Comparison of ENCODE assay signal across 16 cellular contexts in genomic region chr16:15636392-15636873, GRCh38. TPM values are rescaled to one million over a fixed set of nuclear protein-coding genes. Genes with fewer than 3 reads are reported as not detected.
DNase-seq lines count a peak whose midpoint lies in the region; ATAC-seq and TF ChIP-seq lines count a peak whose summit lies in the region.
"Had no signal": no experiment of that assay in that cellular context is flagged by ENCODE, and none has a peak within 500 bp of the region (broad histone marks: within the 10 kb centered on the region; RNA-seq: fewer than 3 reads in every experiment).

No MANE protein-coding gene starts in this region.

- H3K4me1 ChIP-seq in Karpas-422 (ENCODE audit: low read length) = peaks cover 58% of the 10 kb centered on the region
- H3K4me1 ChIP-seq in testis = no peaks in the 10 kb centered on the region

- H3K27me3 Mint-ChIP-seq in activated T-cell treated with anti-CD3 and anti-CD28 coated beads, Interleukin-2, amount 50 U/mL, for 72 hours (ENCODE audit: low read depth) = no peaks in the 10 kb centered on the region
- H3K27me3 Mint-ChIP-seq in dendritic cell treated with granulocyte-macrophage colony-stimulating factor and Interleukin-4, amounts not matched to agents 40 ng/mL and 50 ng/mL, for 4 days = no peaks in the 10 kb centered on the region
- H3K27me3 Mint-ChIP-seq in stimulated activated naive CD8-positive, alpha-beta T cell treated with anti-CD3 and anti-CD28 coated beads, Interleukin-15, amount 100 ng/mL, for 72 hours = no peaks in the 10 kb centered on the region

- H2AFZ ChIP-seq in Karpas-422 (ENCODE audit: low read length) = no peak overlapping the region

- peaks cover 22 to 49% of the 10 kb centered on the region in 2 donors for H3K36me3 Mint-ChIP-seq in activated T-cell treated with anti-CD3 and anti-CD28 coated beads, Interleukin-2, amount 50 U/mL, for 72 hours (ENCODE audit: insufficient read depth in 2 of 2)
- H3K36me3 Mint-ChIP-seq in dendritic cell treated with granulocyte-macrophage colony-stimulating factor and Interleukin-4, amounts not matched to agents 40 ng/mL and 50 ng/mL, for 4 days (ENCODE audit: low read depth) = peaks cover 90% of the 10 kb centered on the region

- H3K9me3 ChIP-seq in Karpas-422 (ENCODE audit: low read length) (no peaks in the 10 kb centered on the region), testis (no peaks in the 10 kb centered on the region)
- H3K9me3 ChIP-seq: right lobe of liver, SJCRH30, upper lobe of left lung had no signal

- no peak overlapping the region for H3K4me2 ChIP-seq in Karpas-422 (ENCODE audit: low read depth, low read length, poor library complexity, severe bottlenecking)

- H3K27me3 ChIP-seq in Karpas-422 (ENCODE audit: low read length) (no peaks in the 10 kb centered on the region), testis (no peaks in the 10 kb centered on the region)
- H3K27me3 ChIP-seq: foreskin keratinocyte, right lobe of liver, SJCRH30, upper lobe of left lung had no signal

- H3K27ac Mint-ChIP-seq in activated T-cell treated with anti-CD3 and anti-CD28 coated beads, Interleukin-2, amount 50 U/mL, for 72 hours = peak overlapping the region; percentile 100
- H3K27ac Mint-ChIP-seq in dendritic cell treated with granulocyte-macrophage colony-stimulating factor and Interleukin-4, amounts not matched to agents 40 ng/mL and 50 ng/mL, for 4 days = peak overlapping the region; percentile 84
- H3K27ac Mint-ChIP-seq in stimulated activated naive CD8-positive, alpha-beta T cell treated with anti-CD3 and anti-CD28 coated beads, Interleukin-15, amount 100 ng/mL, for 72 hours = peak overlapping the region; percentile 98
- H3K27ac Mint-ChIP-seq: nephron had no signal

- no peak for TF ChIP-seq CTCF in testis (IDR thresholded peaks at IDR 0.05)

- H3K36me3 ChIP-seq in Karpas-422 (ENCODE audit: insufficient read depth, low read length) (peaks cover 56% of the 10 kb centered on the region), testis (ENCODE audit: low read depth, missing control alignments) (peaks cover 7% of the 10 kb centered on the region)

- intact Hi-C loops in dendritic cell treated with granulocyte-macrophage colony-stimulating factor and Interleukin-4, amounts not matched to agents 40 ng/mL and 50 ng/mL, for 4 days (cut with micrococcal nuclease) = no loop called here
- intact Hi-C loops in testis (cut with DNase I; ENCODE audit: low total_unique reads) = no loop called here

- H3K79me2 ChIP-seq in Karpas-422 (ENCODE audit: low read length) = peaks cover 41% of the 10 kb centered on the region

- no peaks in the 10 kb centered on the region for H3K9me2 ChIP-seq in Karpas-422 (replicated peaks; ENCODE audit: insufficient read depth, low read length)

- H3K4me3 ChIP-seq in Karpas-422 (ENCODE audit: low read length) = no peak overlapping the region
- no peak overlapping the region for H3K4me3 ChIP-seq in testis
- H3K4me3 ChIP-seq: right lobe of liver, SJCRH30, upper lobe of left lung had no signal

- H3K9ac ChIP-seq in Karpas-422 (ENCODE audit: low read length) = no peak overlapping the region

- TF ChIP-seq POLR2A in testis (IDR thresholded peaks at IDR 0.05) = no peak

- H4K20me1 ChIP-seq in Karpas-422 (ENCODE audit: insufficient read depth, low read depth, low read length) = no peaks in the 10 kb centered on the region

- H3K27ac ChIP-seq in Karpas-422 (ENCODE audit: low read length) (peak overlapping the region; percentile 62), testis (no peak overlapping the region)
- H3K27ac ChIP-seq: foreskin keratinocyte, right lobe of liver, SJCRH30, VCaP had no signal

- peaks cover 72% of the 10 kb centered on the region for H3K4me1 Mint-ChIP-seq in activated T-cell treated with anti-CD3 and anti-CD28 coated beads, Interleukin-2, amount 50 U/mL, for 72 hours (ENCODE audit: low read depth)
- H3K4me1 Mint-ChIP-seq in dendritic cell treated with granulocyte-macrophage colony-stimulating factor and Interleukin-4, amounts not matched to agents 40 ng/mL and 50 ng/mL, for 4 days (ENCODE audit: low read depth) = peaks cover 57% of the 10 kb centered on the region
- H3K4me1 Mint-ChIP-seq in stimulated activated naive CD8-positive, alpha-beta T cell treated with anti-CD3 and anti-CD28 coated beads, Interleukin-15, amount 100 ng/mL, for 72 hours = peaks cover 89% of the 10 kb centered on the region

- peak; percentile 54 to 60 for ATAC-seq in activated T-cell treated with anti-CD3 and anti-CD28 coated beads, Interleukin-2, amount 50 U/mL, for 72 hours (replicated peaks in 1 of 2)
- peak; percentile 88 for ATAC-seq in stimulated activated naive CD8-positive, alpha-beta T cell treated with anti-CD3 and anti-CD28 coated beads, Interleukin-15, amount 100 ng/mL, for 72 hours
- ATAC-seq in GM19395 (IDR thresholded peaks at IDR 0.05; ENCODE audit: unreplicated experiment) = no peak
- ATAC-seq: foreskin keratinocyte had no signal

- H3K9me3 Mint-ChIP-seq in activated T-cell treated with anti-CD3 and anti-CD28 coated beads, Interleukin-2, amount 50 U/mL, for 72 hours = no peaks in the 10 kb centered on the region
- no peaks in the 10 kb centered on the region for H3K9me3 Mint-ChIP-seq in dendritic cell treated with granulocyte-macrophage colony-stimulating factor and Interleukin-4, amounts not matched to agents 40 ng/mL and 50 ng/mL, for 4 days
- no peaks in the 10 kb centered on the region for H3K9me3 Mint-ChIP-seq in stimulated activated naive CD8-positive, alpha-beta T cell treated with anti-CD3 and anti-CD28 coated beads, Interleukin-15, amount 100 ng/mL, for 72 hours
- H3K9me3 Mint-ChIP-seq: nephron had no signal

- H3K4me3 Mint-ChIP-seq in activated T-cell treated with anti-CD3 and anti-CD28 coated beads, Interleukin-2, amount 50 U/mL, for 72 hours = peak overlapping the region; percentile 75 to 93
- H3K4me3 Mint-ChIP-seq in dendritic cell treated with granulocyte-macrophage colony-stimulating factor and Interleukin-4, amounts not matched to agents 40 ng/mL and 50 ng/mL, for 4 days = no peak overlapping the region
- H3K4me3 Mint-ChIP-seq in stimulated activated naive CD8-positive, alpha-beta T cell treated with anti-CD3 and anti-CD28 coated beads, Interleukin-15, amount 100 ng/mL, for 72 hours = peak overlapping the region; percentile 59 to 77
- H3K4me3 Mint-ChIP-seq: nephron had no signal

- DNase-seq in activated T-cell treated with anti-CD3 and anti-CD28 coated beads, Interleukin-2, amount 50 U/mL, for 72 hours = peak in 1 of 2 donors; percentile 22
- DNase-seq in activated T-cell treated with anti-CD3 and anti-CD28 coated beads, Interleukin-2, amount 50 U/mL, for 1 hour = no peak
- DNase-seq in Karpas-422 (no peak), NCI-H1092 treated with DMSO at 0.1 percent for 48 hours (lab: John Stamatoyannopoulos, UW) (no peak), testis (no peak)
- DNase-seq in stimulated activated naive CD8-positive, alpha-beta T cell treated with anti-CD3 and anti-CD28 coated beads, Interleukin-15, amount 100 ng/mL, for 72 hours = peak; percentile 30 to 43
- DNase-seq: foreskin keratinocyte, NCI-H1436, NCI-H774, right lobe of liver, SJCRH30, upper lobe of left lung had no signal

RNA-seq across cellular contexts. Expression of gene MARF1, which starts 6.5 kb away (rescaled TPM):
- 10 to 100 TPM; 74.3 TPM for total RNA-seq in activated T-cell treated with anti-CD3 and anti-CD28 coated beads, Interleukin-2, amount 50 U/mL, for 72 hours
- total RNA-seq in Karpas-422 (2014; rRNA removed; shearing (Covaris generic); ENCODE audit: low replicate concordance) = 58.6 and 73.1 TPM in 2 replicates
- total RNA-seq in testis = 10 to 100 TPM; 49.7 to 57.9 TPM
- 30.9 TPM for polyA plus RNA-seq in testis (ENCODE audit: insufficient read depth, low read depth, low replicate concordance)

RNA-seq across cellular contexts. Expression of gene NDE1, which starts 13.6 kb away (rescaled TPM):
- total RNA-seq in activated T-cell treated with anti-CD3 and anti-CD28 coated beads, Interleukin-2, amount 50 U/mL, for 72 hours = 100 to 1,000 TPM; 106 to 122 TPM
- 39.4 and 63.0 TPM in 2 replicates for total RNA-seq in Karpas-422 (2014; rRNA removed; shearing (Covaris generic); ENCODE audit: low replicate concordance)
- total RNA-seq in testis = 10 to 100 TPM; 51.6 to 84.3 TPM
- polyA plus RNA-seq in testis (ENCODE audit: insufficient read depth, low read depth, low replicate concordance) = 45.2 TPM

Comparison
In these comparisons a context has a peak if more than half of its experiments do, and no peak if none do; other contexts are left out.
1. DNase-seq: peak in stimulated activated naive CD8-positive, alpha-beta T cell treated with anti-CD3 and anti-CD28 coated beads, Interleukin-15, amount 100 ng/mL, for 72 hours (2 of 2); none in activated T-cell treated with anti-CD3 and anti-CD28 coated beads, Interleukin-2, amount 50 U/mL, for 1 hour (single experiment), Karpas-422 (single experiment), NCI-H1092 treated with DMSO at 0.1 percent for 48 hours (single experiment) and testis (single experiment).
2. Peak in every context shown above with its lines, with median percentiles within 50 percentile points of each other: H3K27ac Mint-ChIP-seq.